Comparison of ENCODE assay signal across 9 cellular contexts in genomic region chr9:136799079-136799853, GRCh38. TPM values are rescaled to one million over a fixed set of nuclear protein-coding genes. Genes with fewer than 3 reads are reported as not detected.
DNase-seq lines count a peak whose midpoint lies in the region; ATAC-seq and TF ChIP-seq lines count a peak whose summit lies in the region.
"Had no signal": no experiment of that assay in that cellular context is flagged by ENCODE, and none has a peak within 500 bp of the region (broad histone marks: within the 10 kb centered on the region; RNA-seq: fewer than 3 reads in every experiment).

No MANE protein-coding gene starts in this region.

- H3K4me3 ChIP-seq in GM12864 (ENCODE audit: low read depth, low read length) (peak overlapping the region; percentile 41), epithelial cell of proximal tubule (ENCODE audit: low read depth, low read length) (peak overlapping the region; percentile 64), psoas muscle (peak overlapping the region; percentile 49)

- H3K4me1 ChIP-seq in psoas muscle = peaks cover 9% of the 10 kb centered on the region

- peaks cover 0 to 3% of the 10 kb centered on the region in 2 donors for H3K36me3 ChIP-seq in psoas muscle (ENCODE audit: insufficient read depth in 1 of 2, low read depth in 1 of 2)

- peaks cover 0 to 48% (median 7%) of the 10 kb centered on the region in 3 donors for H3K27me3 ChIP-seq in psoas muscle (ENCODE audit: insufficient read depth in 3 of 3, low read length in 2 of 3)

- no peaks in the 10 kb centered on the region for H3K9me3 ChIP-seq in psoas muscle

- intact Hi-C loops in psoas muscle (cut with DNase I) = no loop called here

- peak; percentile 2 to 19 (median 4) for ATAC-seq in psoas muscle

- 21 to 28% (median 25%) methylated on average over 28 to 35 of the region's 35 CpGs for WGBS in psoas muscle, 3 donors

- DNase-seq in GM12864 (ENCODE audit: low read depth) (no peak), NCI-H510A treated with DMSO at 0.1 percent for 48 hours (lab: John Stamatoyannopoulos, UW) (peak; percentile 69), epithelial cell of proximal tubule (ENCODE audit: low read depth) (no peak), psoas muscle (no peak), GF-D8 (lab: John Stamatoyannopoulos, UW) (no peak), T-helper 1 cell (no peak), ureter (ENCODE audit: low spot score) (no peak)
- no peak for DNase-seq in activated naive CD4-positive, alpha-beta T cell treated with anti-CD3 and anti-CD28 coated beads, Interleukin-2, amount 50 U/mL, for 16 hours

- TF ChIP-seq CTCF in GM12864 (IDR thresholded peaks at IDR 0.05; ENCODE audit: low read depth, low read length, missing control alignments) = no peak
- TF ChIP-seq CTCF in epithelial cell of proximal tubule (conservative IDR thresholded peaks at IDR 0.05; ENCODE audit: low read depth, low read length) = no peak
- TF ChIP-seq CTCF in psoas muscle (IDR thresholded peaks at IDR 0.05) = no peak

- no peak overlapping the region for H3K27ac ChIP-seq in psoas muscle

RNA-seq across cellular contexts. Expression of gene CCDC183, which starts 3.1 kb away (rescaled TPM):
- total RNA-seq in epithelial cell of proximal tubule (0.06 TPM in 1 of 2 replicates, not detected in the other), psoas muscle (not detected), ureter (0.18 TPM)
- under 1 TPM in 2 of 3 donors, not detected in 1; 0.03 to 0.08 TPM for polyA plus RNA-seq in psoas muscle
- total RNA-seq: endothelial cell of umbilical vein had no signal

RNA-seq across cellular contexts. Expression of gene TMEM141, which starts 8.1 kb away (rescaled TPM):
- total RNA-seq in epithelial cell of proximal tubule (90.4 and 108 TPM in 2 replicates), psoas muscle (10 to 100 TPM; 32.0 to 49.1 (median 45.9) TPM), ureter (80.8 TPM)
- polyA plus RNA-seq in psoas muscle = 10 to 100 TPM; 49.3 to 89.1 (median 65.1) TPM

RNA-seq across cellular contexts. Expression of gene RABL6, which starts 8.5 kb away (rescaled TPM):
- total RNA-seq in epithelial cell of proximal tubule (114 and 160 TPM in 2 replicates), psoas muscle (10 to 100 TPM; 74.4 to 90.5 (median 88.3) TPM), ureter (60.2 TPM)
- 10 to 100 TPM; 73.0 to 82.5 (median 75.4) TPM for polyA plus RNA-seq in psoas muscle

RNA-seq across cellular contexts. Expression of gene LCN15, which starts 34.9 kb away (rescaled TPM):
- total RNA-seq in epithelial cell of proximal tubule = not detected in 2 replicates
- total RNA-seq in psoas muscle = under 1 TPM in 1 of 4 donors, not detected in 3; 0.22 TPM
- polyA plus RNA-seq in psoas muscle = 1 to 10 TPM in 1 of 3 donors, under 1 TPM in 1, not detected in 1; 0.14 to 1.4 TPM
- not detected for total RNA-seq in ureter
- total RNA-seq: endothelial cell of umbilical vein had no signal
- polyA plus RNA-seq: endothelial cell of umbilical vein had no signal

RNA-seq across cellular contexts. Expression of gene LCN8, which starts 41.2 kb away (rescaled TPM):
- not detected in 2 replicates for total RNA-seq in epithelial cell of proximal tubule
- 1 to 10 TPM in 1 of 4 donors, under 1 TPM in 2, not detected in 1; 0.44 to 1.5 (median 0.50) TPM for total RNA-seq in psoas muscle
- polyA plus RNA-seq in psoas muscle = under 1 TPM in 2 of 3 donors, not detected in 1; 0.16 to 0.17 TPM
- total RNA-seq in ureter = not detected
- total RNA-seq: endothelial cell of umbilical vein had no signal
- polyA plus RNA-seq: endothelial cell of umbilical vein had no signal
